16 cellular contexts compared by ENCODE assay signal in genomic region chr2:27606611-27607010, GRCh38. TPM values are rescaled to one million over a fixed set of nuclear protein-coding genes. Genes with fewer than 3 reads are reported as not detected.
DNase-seq lines count a peak whose midpoint lies in the region; ATAC-seq and TF ChIP-seq lines count a peak whose summit lies in the region.
"Had no signal": no experiment of that assay in that cellular context is flagged by ENCODE, and none has a peak within 500 bp of the region (broad histone marks: within the 10 kb centered on the region; RNA-seq: fewer than 3 reads in every experiment).

No MANE protein-coding gene starts in this region.

- H3K9me3 ChIP-seq in IMR-90 (ENCODE audit: control insufficient read depth, insufficient read depth, low read length) (no peaks in the 10 kb centered on the region), mesenchymal stem cell (ENCODE audit: control insufficient read depth, low read length) (no peaks in the 10 kb centered on the region)
- H3K9me3 ChIP-seq: Caco-2 had no signal

- TF ChIP-seq POLR2A in IMR-90 (IDR thresholded peaks at IDR 0.05; ENCODE audit: low read depth, low read length): no peak

- dilution Hi-C loops in IMR-90 (cut with HindIII; ENCODE audit: low sequenced_read_pairs, unreplicated experiment): no loop called here

- peaks cover 7% of the 10 kb centered on the region for H3K79me2 ChIP-seq in ACC112 (ENCODE audit: control insufficient read depth, insufficient read depth, low read length, unreplicated experiment)

- H3K14ac ChIP-seq in IMR-90 (replicated peaks; ENCODE audit: low read depth, low read length): no peak overlapping the region
- H3K14ac ChIP-seq in mesenchymal stem cell (ENCODE audit: low read length in 2 of 2): no peak overlapping the region

- H3K4ac ChIP-seq in IMR-90 (ENCODE audit: low read depth, low read length) (no peak overlapping the region), mesenchymal stem cell (ENCODE audit: low read depth in 1 of 2, low read length in 2 of 2) (no peak overlapping the region)

- H3K9me1 ChIP-seq in IMR-90 (ENCODE audit: insufficient read depth, low read length): peaks cover 13% of the 10 kb centered on the region

- H2BK5ac ChIP-seq in IMR-90 (ENCODE audit: low read depth, low read length, poor library complexity, severe bottlenecking): no peak overlapping the region
- no peak overlapping the region for H2BK5ac ChIP-seq in mesenchymal stem cell (ENCODE audit: low read depth, low read length, poor library complexity, severe bottlenecking)

- no peak overlapping the region for H4K8ac ChIP-seq in IMR-90 (ENCODE audit: low read depth in 2 of 2, low read length in 2 of 2)
- H4K8ac ChIP-seq in mesenchymal stem cell (ENCODE audit: low read length): no peak overlapping the region

- intact Hi-C loops in IMR-90 (cut with micrococcal nuclease): loop anchor here (5.0 kb wide), 1 partner anchor 119 kb away; the partner anchor contains the start of gene IFT172

- H4K91ac ChIP-seq in IMR-90 (ENCODE audit: insufficient read depth, low read depth, low read length) (no peak overlapping the region), mesenchymal stem cell (ENCODE audit: low read length) (no peak overlapping the region)

- H2BK20ac ChIP-seq in IMR-90 (ENCODE audit: low read depth, low read length): no peak overlapping the region

- no peak overlapping the region for H2BK120ac ChIP-seq in IMR-90 (ENCODE audit: low read depth, low read length)
- H2BK120ac ChIP-seq in mesenchymal stem cell (ENCODE audit: low read depth, low read length): no peak overlapping the region

- peaks cover 11% of the 10 kb centered on the region; the same call in 1 of the 2 replicates for H4K20me1 ChIP-seq in IMR-90 (ENCODE audit: insufficient read depth, low read length)

- CTCF ChIA-PET in IMR-90 (lab: Yijun Ruan, JAX): no interaction called here

- H3K79me1 ChIP-seq in IMR-90 (ENCODE audit: low read depth in 1 of 2, low read length in 2 of 2) (peaks cover 16 to 47% of the 10 kb centered on the region in 2 experiments), mesenchymal stem cell (replicated peaks; ENCODE audit: low read length, poor library complexity, severe bottlenecking) (peaks cover 21% of the 10 kb centered on the region)

- ATAC-seq in IMR-90 (ENCODE audit: low read depth) (peak; percentile 82), HG03432 (IDR thresholded peaks at IDR 0.05; ENCODE audit: unreplicated experiment) (no peak), HG03159 (IDR thresholded peaks at IDR 0.05; ENCODE audit: unreplicated experiment) (no peak)

- H3K4me2 ChIP-seq in IMR-90 (ENCODE audit: low read depth, low read length): no peak overlapping the region
- H3K4me2 ChIP-seq in mesenchymal stem cell (ENCODE audit: low read length, poor library complexity, severe bottlenecking): no peak overlapping the region

- BruUV-seq in IMR-90 (replicated peaks; lab: Mats Ljungman, UMichigan): no TSS peak

- H3K4me1 ChIP-seq in ACC112 (ENCODE audit: control insufficient read depth, insufficient read depth, low read length, unreplicated experiment): peaks cover 6% of the 10 kb centered on the region
- H3K4me1 ChIP-seq in IMR-90 (ENCODE audit: control insufficient read depth, insufficient read depth, low read length): peaks cover 3% of the 10 kb centered on the region
- no peaks in the 10 kb centered on the region for H3K4me1 ChIP-seq in mesenchymal stem cell (ENCODE audit: control insufficient read depth, insufficient read depth, low read depth, low read length)

- H2BK15ac ChIP-seq in IMR-90 (ENCODE audit: low read depth, low read length) (no peak overlapping the region), mesenchymal stem cell (ENCODE audit: low read depth, poor library complexity, severe bottlenecking) (no peak overlapping the region)

- H3K27ac ChIP-seq in ACC112 (ENCODE audit: low read depth, low read length) (peak overlapping the region; percentile 73), IMR-90 (ENCODE audit: insufficient read depth, low read length) (no peak overlapping the region), mesenchymal stem cell (ENCODE audit: low read length, poor library complexity, severe bottlenecking) (peak overlapping the region; percentile 58)

- no peak overlapping the region for H2AK9ac ChIP-seq in IMR-90 (replicated peaks; ENCODE audit: low read depth, low read length, poor library complexity)

- H3K18ac ChIP-seq in IMR-90 (ENCODE audit: low read depth, low read length) (no peak overlapping the region), mesenchymal stem cell (ENCODE audit: low read depth in 1 of 2, low read length in 2 of 2) (no peak overlapping the region)

- no peak overlapping the region for H2AFZ ChIP-seq in ACC112 (ENCODE audit: low read length, unreplicated experiment)
- H2AFZ ChIP-seq in IMR-90 (replicated peaks; ENCODE audit: low read length, poor library complexity): no peak overlapping the region
- H2AFZ ChIP-seq in mesenchymal stem cell (ENCODE audit: low read depth, low read length): no peak overlapping the region

- H3K36me3 ChIP-seq in ACC112 (ENCODE audit: insufficient read depth, low read length) (peaks cover 15% of the 10 kb centered on the region), IMR-90 (ENCODE audit: control insufficient read depth, insufficient read depth, low read length) (peaks cover 30% of the 10 kb centered on the region), mesenchymal stem cell (ENCODE audit: control insufficient read depth in 1 of 2, insufficient read depth in 2 of 2, low read depth in 1 of 2, low read length in 2 of 2) (peaks cover 31 to 67% of the 10 kb centered on the region in 2 experiments)

- H3K4me3 ChIP-seq in ACC112 (ENCODE audit: low read depth, low read length) (no peak overlapping the region), IMR-90 (ENCODE audit: insufficient read depth, low read depth, low read length) (no peak overlapping the region), mesenchymal stem cell (ENCODE audit: insufficient read depth in 1 of 2, low read depth in 1 of 2, low read length in 2 of 2) (no peak overlapping the region)

- DNase-seq in IMR-90: peak; percentile 83
- peak; percentile 20 for DNase-seq in brain pericyte (ENCODE audit: low read depth, low spot score)
- no peak for DNase-seq in mesenchymal stem cell
- DNase-seq in activated CD8-positive, alpha-beta memory T cell treated with anti-CD3 and anti-CD28 coated beads for 24 hours: no peak
- no peak for DNase-seq in hypothalamus (lab: John Stamatoyannopoulos, UW)
- DNase-seq: Caco-2, KG1, MM.1S, NCI-H1105, NCI-H1930, NCI-H2171, NCI-H510A, SHP77 treated with DMSO at 0.1 percent for 48 hours had no signal

- H3K27me3 ChIP-seq in ACC112 (ENCODE audit: insufficient read depth, low read length) (no peaks in the 10 kb centered on the region), IMR-90 (ENCODE audit: control insufficient read depth, insufficient read depth, low read length) (no peaks in the 10 kb centered on the region), mesenchymal stem cell (ENCODE audit: control insufficient read depth in 1 of 2, insufficient read depth in 1 of 2, low read length in 2 of 2) (no peaks in the 10 kb centered on the region)

- POLR2A ChIA-PET in IMR-90 (lab: Charles Lee; ENCODE audit: unreplicated experiment): no interaction called here

- no peak overlapping the region for H3K56ac ChIP-seq in IMR-90 (ENCODE audit: extremely low read depth, insufficient read depth, low read length)

- H4K5ac ChIP-seq in IMR-90 (ENCODE audit: low read depth, low read length): no peak overlapping the region

- H3K23ac ChIP-seq in IMR-90 (ENCODE audit: low read depth, low read length) (no peak overlapping the region), mesenchymal stem cell (ENCODE audit: low read length in 2 of 2) (no peak overlapping the region)

- H2AK5ac ChIP-seq in IMR-90 (ENCODE audit: low read depth, low read length) (no peak overlapping the region), mesenchymal stem cell (ENCODE audit: low read length, severe bottlenecking) (no peak overlapping the region)

- H2BK12ac ChIP-seq in mesenchymal stem cell (ENCODE audit: low read length in 2 of 2): no peak overlapping the region

- TF ChIP-seq CTCF in IMR-90 (conservative IDR thresholded peaks at IDR 0.05; ENCODE audit: low read depth, low read length): no peak

- H3K9ac ChIP-seq in IMR-90 (ENCODE audit: low read depth, low read length): no peak overlapping the region
- H3K9ac ChIP-seq in mesenchymal stem cell (ENCODE audit: low read length): no peak overlapping the region

- in situ Hi-C loops in IMR-90 (cut with MboI; ENCODE audit: low sequenced_read_pairs): no loop called here

- TF ChIP-seq RAD21 in IMR-90 (IDR thresholded peaks at IDR 0.05; ENCODE audit: low read length): no peak

- WGBS in IMR-90 (ENCODE audit: extremely low coverage in 2 of 2, insufficient read length in 1 of 2), 2 experiments: no CpG with 5 or more reads among the region's 2 CpGs
- 88% methylated on average over 2 of the region's 2 CpGs for WGBS in mesenchymal stem cell

RNA-seq across cellular contexts. Expression of gene CCDC121, which starts 22.2 kb away (rescaled TPM):
- total RNA-seq in IMR-90 (2012; rRNA removed): 2.0 and 2.2 TPM in 2 replicates
- polyA plus RNA-seq in IMR-90 (2012; rRNA removed): 0.65 and 0.67 TPM in 2 replicates
- polyA plus RNA-seq in IMR-90 (2012; cell fraction: cytosol; rRNA removed): 0.12 and 0.47 TPM in 2 replicates
- polyA plus RNA-seq in IMR-90 (2012; cell fraction: nucleus; rRNA removed; ENCODE audit: low replicate concordance): 0.72 and 1.5 TPM in 2 replicates
- polyA plus RNA-seq in mesenchymal stem cell (2013, experiment 1 of 2): 1.1 TPM
- 1.6 TPM for polyA plus RNA-seq in mesenchymal stem cell (2013, experiment 2 of 2)

RNA-seq across cellular contexts. Expression of gene GPN1, which starts 22.2 kb away (rescaled TPM):
- 53.0 and 63.8 TPM in 2 replicates for total RNA-seq in IMR-90 (2012; rRNA removed)
- polyA plus RNA-seq in IMR-90 (2012; rRNA removed): 34.9 and 37.8 TPM in 2 replicates
- 15.2 and 19.7 TPM in 2 replicates for polyA plus RNA-seq in IMR-90 (2012; cell fraction: cytosol; rRNA removed)
- 6.3 and 28.2 TPM in 2 replicates for polyA plus RNA-seq in IMR-90 (2012; cell fraction: nucleus; rRNA removed; ENCODE audit: low replicate concordance)
- 26.6 TPM for polyA plus RNA-seq in mesenchymal stem cell (2013, experiment 1 of 2)
- 26.4 TPM for polyA plus RNA-seq in mesenchymal stem cell (2013, experiment 2 of 2)

RNA-seq across cellular contexts. Expression of gene ZNF512, which starts 23.8 kb away (rescaled TPM):
- 32.2 and 56.5 TPM in 2 replicates for total RNA-seq in IMR-90 (2012; rRNA removed)
- 17.0 and 25.8 TPM in 2 replicates for polyA plus RNA-seq in IMR-90 (2012; rRNA removed)
- polyA plus RNA-seq in IMR-90 (2012; cell fraction: cytosol; rRNA removed): 4.5 and 7.7 TPM in 2 replicates
- 5.6 and 47.4 TPM in 2 replicates for polyA plus RNA-seq in IMR-90 (2012; cell fraction: nucleus; rRNA removed; ENCODE audit: low replicate concordance)
- polyA plus RNA-seq in mesenchymal stem cell (2013, experiment 1 of 2): 21.6 TPM
- 20.7 TPM for polyA plus RNA-seq in mesenchymal stem cell (2013, experiment 2 of 2)

RNA-seq across cellular contexts. Expression of gene SUPT7L, which starts 56.8 kb away (rescaled TPM):
- 16.7 and 23.1 TPM in 2 replicates for total RNA-seq in IMR-90 (2012; rRNA removed)
- polyA plus RNA-seq in IMR-90 (2012; rRNA removed): 31.3 and 33.4 TPM in 2 replicates
- polyA plus RNA-seq in IMR-90 (2012; cell fraction: cytosol; rRNA removed): 12.7 and 15.6 TPM in 2 replicates
- polyA plus RNA-seq in IMR-90 (2012; cell fraction: nucleus; rRNA removed; ENCODE audit: low replicate concordance): 61.5 and 126 TPM in 2 replicates
- 25.1 TPM for polyA plus RNA-seq in mesenchymal stem cell (2013, experiment 1 of 2)
- 25.0 TPM for polyA plus RNA-seq in mesenchymal stem cell (2013, experiment 2 of 2)

RNA-seq across cellular contexts. Expression of gene SLC4A1AP, which starts 57.1 kb away (rescaled TPM):
- 11.7 and 17.8 TPM in 2 replicates for total RNA-seq in IMR-90 (2012; rRNA removed)
- polyA plus RNA-seq in IMR-90 (2012; rRNA removed): 13.3 and 13.6 TPM in 2 replicates
- 4.5 and 5.5 TPM in 2 replicates for polyA plus RNA-seq in IMR-90 (2012; cell fraction: cytosol; rRNA removed)
- polyA plus RNA-seq in IMR-90 (2012; cell fraction: nucleus; rRNA removed; ENCODE audit: low replicate concordance): 8.7 and 10.3 TPM in 2 replicates
- 21.1 TPM for polyA plus RNA-seq in mesenchymal stem cell (2013, experiment 1 of 2)
- 20.7 TPM for polyA plus RNA-seq in mesenchymal stem cell (2013, experiment 2 of 2)

Comparison
In these comparisons a context has a peak if more than half of its experiments do, and no peak if none do; other contexts are left out.
1. DNase-seq: peak in IMR-90 (single experiment) and brain pericyte (single experiment); none in mesenchymal stem cell (single experiment), activated CD8-positive, alpha-beta memory T cell treated with anti-CD3 and anti-CD28 coated beads for 24 hours (single experiment) and hypothalamus (0 of 51).